Comparison of ENCODE assay signal across 8 cellular contexts in genomic region chr15:34436956-34437442, GRCh38.
A peak's percentile ranks its signal among the peaks of the same experiment; 100 is the strongest.
DNase-seq lines count a peak whose midpoint lies in the region; ATAC-seq and FAIRE-seq lines count a peak whose summit lies in the region.

No MANE protein-coding gene starts in this region.

- peak; percentile 53 for ATAC-seq in GM21526 (IDR thresholded peaks at IDR 0.05; ENCODE audit: low FRiP score, unreplicated experiment)

- peak; percentile 71 for DNase-seq in D341Med (ENCODE audit: low spot score)
- peak; percentile 77 for DNase-seq in NCI-H69 (lab: John Stamatoyannopoulos, UW)
- DNase-seq in activated T-helper 9 cell treated with anti-CD3 and anti-CD28 coated beads, Interleukin-2, amount 50 U/mL, for 16 hours (ENCODE audit: low read depth): peak; percentile 45
- peak; percentile 5 for DNase-seq in globus pallidus (ENCODE audit: low spot score)
- peak; percentile 3 for DNase-seq in pons (ENCODE audit: low spot score)
- no peak for DNase-seq in NCI-H526 treated with DMSO at 0.1 percent for 48 hours (lab: John Stamatoyannopoulos, UW)
- DNase-seq in RCC 7860 (ENCODE audit: low spot score): no peak

- FAIRE-seq in RCC 7860 (lab: Jason Lieb, UNC): no peak

Comparison
In these comparisons a context has a peak if more than half of its experiments do, and no peak if none do; other contexts are left out.
1. DNase-seq: peak in D341Med (single experiment), NCI-H69 (single experiment), activated T-helper 9 cell treated with anti-CD3 and anti-CD28 coated beads, Interleukin-2, amount 50 U/mL, for 16 hours (single experiment), globus pallidus (single experiment) and pons (single experiment); none in NCI-H526 treated with DMSO at 0.1 percent for 48 hours (single experiment) and RCC 7860 (single experiment).